ENCODE assay signal across 1 cellular context in the genomic region with DNA sequence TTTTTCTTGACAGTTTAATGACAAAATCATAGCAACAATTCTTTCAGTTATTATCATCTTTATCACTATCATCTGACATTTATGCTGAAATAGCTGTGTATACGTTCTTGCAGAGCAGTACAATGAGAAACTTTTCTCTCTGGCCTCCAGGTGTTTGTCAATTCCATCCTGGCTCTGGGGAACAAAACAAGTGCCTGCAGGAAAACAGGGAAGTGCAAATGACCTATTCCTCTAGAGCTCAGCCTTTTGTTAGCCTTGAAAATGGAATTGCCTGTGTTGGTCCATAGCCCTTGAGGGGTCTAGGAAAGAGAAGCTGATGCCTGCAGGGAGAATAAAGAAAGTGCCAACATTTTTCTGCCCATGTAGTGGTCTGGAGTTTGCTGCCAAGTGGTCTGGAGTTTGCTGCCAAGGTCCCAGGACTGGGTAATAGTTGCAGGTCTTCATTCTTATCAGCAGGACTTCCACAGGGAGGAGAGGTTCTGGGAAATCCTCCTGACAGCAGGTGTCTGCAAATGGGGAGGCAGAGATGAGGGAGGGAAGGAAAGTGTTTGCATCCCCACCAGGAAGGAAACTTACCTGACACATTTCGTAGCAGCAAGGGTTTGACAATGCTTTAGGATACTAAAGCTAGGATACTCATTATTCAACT.
A peak's percentile ranks its signal among the peaks of the same experiment; 100 is the strongest.
TF ChIP-seq lines count a peak whose summit lies in the region.

No MANE protein-coding gene starts in this region.

TF ChIP-seq in K562, 482 proteins besides CTCF, POLR2A, EP300 and RAD21:
- TF ChIP-seq SPI1 (IDR thresholded peaks at IDR 0.05; ENCODE audit: borderline replicate concordance, low read depth, low read length): 0 out of 2 replicates have a peak, but pooled peaks have one; percentile 3
- TF ChIP-seq, protein P1, sequence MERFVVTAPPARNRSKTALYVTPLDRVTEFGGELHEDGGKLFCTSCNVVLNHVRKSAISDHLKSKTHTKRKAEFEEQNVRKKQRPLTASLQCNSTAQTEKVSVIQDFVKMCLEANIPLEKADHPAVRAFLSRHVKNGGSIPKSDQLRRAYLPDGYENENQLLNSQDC (CRISPR knock-in tag; IDR thresholded peaks at IDR 0.05): no peak
- no peak for TF ChIP-seq SRSF9 (IDR thresholded peaks at IDR 0.05; ENCODE audit: borderline replicate concordance, low read depth, low read length)
- no peak for TF ChIP-seq OTX1 (CRISPR knock-in tag; IDR thresholded peaks at IDR 0.05)
